14 cellular contexts compared by ENCODE assay signal in genomic region chr2:203662963-203663362, GRCh38. TPM values are rescaled to one million over a fixed set of nuclear protein-coding genes. Genes with fewer than 3 reads are reported as not detected.
"Had no signal": no experiment of that assay in that cellular context is flagged by ENCODE, and none has a peak within 500 bp of the region (broad histone marks: within the 10 kb centered on the region; RNA-seq: fewer than 3 reads in every experiment).

No MANE protein-coding gene starts in this region.

- H3K9me3 ChIP-seq: gastrocnemius medialis had no signal

- H3K4me1 ChIP-seq: gastrocnemius medialis had no signal

- H3K36me3 Mint-ChIP-seq: naive B cell had no signal

- H3K36me3 ChIP-seq: gastrocnemius medialis had no signal

- H3K4me3 ChIP-seq: gastrocnemius medialis, smooth muscle cell had no signal

- H3K4me2 ChIP-seq: smooth muscle cell had no signal

- H3K9me3 Mint-ChIP-seq: activated T-cell treated with anti-CD3 and anti-CD28 coated beads, Interleukin-2, amount 50 U/mL, for 4 hours; naive B cell had no signal

- H3K27me3 ChIP-seq: gastrocnemius medialis had no signal

- H3K4me3 Mint-ChIP-seq: activated T-cell treated with anti-CD3 and anti-CD28 coated beads, Interleukin-2, amount 50 U/mL, for 4 hours; naive B cell had no signal

- DNase-seq: activated CD4-positive, alpha-beta T cell treated with anti-CD3 and anti-CD28 coated beads for 1 hour; activated CD4-positive, alpha-beta T cell treated with anti-CD3 and anti-CD28 coated beads, Interleukin-2, amount 50 U/mL, for 48 hours; activated gamma-delta T cell treated with Interleukin-2 at 50 U/mL for 16 hours; activated T-cell treated with anti-CD3 and anti-CD28 coated beads, Interleukin-2, amount 50 U/mL, for 4 hours; aorta; gastrocnemius medialis; kidney; midbrain; naive B cell; right cardiac atrium; T-helper 2 cell had no signal

- H3K27me3 Mint-ChIP-seq: progenitor cell of endocrine pancreas had no signal

- H3K27ac ChIP-seq: gastrocnemius medialis had no signal

- ATAC-seq: activated T-cell treated with anti-CD3 and anti-CD28 coated beads, Interleukin-2, amount 50 U/mL, for 4 hours; gastrocnemius medialis; right cardiac atrium had no signal

- H3K27ac Mint-ChIP-seq: naive B cell, progenitor cell of endocrine pancreas had no signal

RNA-seq across cellular contexts. Expression of gene CD28, which starts 43.5 kb away (rescaled TPM):
- total RNA-seq: bronchial epithelial cell, progenitor cell of endocrine pancreas, smooth muscle cell had no signal
